In genomic region chr5:172778223-172778814, GRCh38 we compare ENCODE assay signal across 8 cellular contexts. TPM values are rescaled to one million over a fixed set of nuclear protein-coding genes. Genes with fewer than 3 reads are reported as not detected.
DNase-seq lines count a peak whose midpoint lies in the region; ATAC-seq and TF ChIP-seq lines count a peak whose summit lies in the region.

No MANE protein-coding gene starts in this region.

- peaks cover 19 to 45% of the 10 kb centered on the region in 2 donors for H3K4me1 ChIP-seq in thoracic aorta (ENCODE audit: control insufficient read depth in 1 of 2, low read depth in 2 of 2)

- CTCF ChIA-PET in activated CD8-positive, alpha-beta T cell treated with anti-CD3 and anti-CD28 coated beads for 36 hours (lab: Charles Lee): interaction anchor here (1.3 to 2.1 kb wide), 3 partner anchors 29 to 64 kb away, joined by 3 to 9 read pairs (median 6); no protein-coding TSS in a partner anchor

- H3K4me3 ChIP-seq in thoracic aorta: no peak overlapping the region

- no peaks in the 10 kb centered on the region for H3K27me3 ChIP-seq in thoracic aorta (replicated peaks; ENCODE audit: insufficient read depth)

- H3K36me3 Mint-ChIP-seq in T-helper 1 cell treated with Interleukin-12 subunit alpha and Interleukin-12 subunit beta and Interleukin-4 antibody, amounts not matched to agents 30 μg/mL and 1 μg/mL, for 36 hours (ENCODE audit: low read depth): no peaks in the 10 kb centered on the region
- H3K36me3 Mint-ChIP-seq in activated CD8-positive, alpha-beta T cell treated with anti-CD3 and anti-CD28 coated beads for 36 hours (ENCODE audit: low read depth): no peaks in the 10 kb centered on the region

- H3K4me3 Mint-ChIP-seq in T-helper 1 cell treated with Interleukin-12 subunit alpha and Interleukin-12 subunit beta and Interleukin-4 antibody, amounts not matched to agents 30 μg/mL and 1 μg/mL, for 36 hours: peak overlapping the region; percentile 59
- H3K4me3 Mint-ChIP-seq in activated CD8-positive, alpha-beta T cell treated with anti-CD3 and anti-CD28 coated beads for 36 hours: peak overlapping the region; percentile 51

- peak overlapping the region; percentile 66 to 78 for H3K27ac ChIP-seq in thoracic aorta

- H3K27me3 Mint-ChIP-seq in T-helper 1 cell treated with Interleukin-12 subunit alpha and Interleukin-12 subunit beta and Interleukin-4 antibody, amounts not matched to agents 30 μg/mL and 1 μg/mL, for 36 hours (ENCODE audit: low read depth): peaks cover 5% of the 10 kb centered on the region
- no peaks in the 10 kb centered on the region for H3K27me3 Mint-ChIP-seq in activated CD8-positive, alpha-beta T cell treated with anti-CD3 and anti-CD28 coated beads for 36 hours

- POLR2A ChIA-PET in activated CD8-positive, alpha-beta T cell treated with anti-CD3 and anti-CD28 coated beads for 36 hours (lab: Charles Lee): interaction anchor here (0.7 to 1.7 kb wide), 2 partner anchors 10 to 13 kb away, joined by 3 to 6 read pairs; no protein-coding TSS in a partner anchor

- ATAC-seq in activated CD8-positive, alpha-beta T cell treated with anti-CD3 and anti-CD28 coated beads for 36 hours: no peak
- peak; percentile 39 for ATAC-seq in thoracic aorta (ENCODE audit: insufficient number of reproducible peaks, low FRiP score, low read depth)

- intact Hi-C loops in activated CD8-positive, alpha-beta T cell treated with anti-CD3 and anti-CD28 coated beads for 36 hours (cut with micrococcal nuclease): no loop called here

- peaks cover 33% of the 10 kb centered on the region for H3K4me1 Mint-ChIP-seq in T-helper 1 cell treated with Interleukin-12 subunit alpha and Interleukin-12 subunit beta and Interleukin-4 antibody, amounts not matched to agents 30 μg/mL and 1 μg/mL, for 36 hours (ENCODE audit: low read depth)
- peaks cover 49% of the 10 kb centered on the region for H3K4me1 Mint-ChIP-seq in activated CD8-positive, alpha-beta T cell treated with anti-CD3 and anti-CD28 coated beads for 36 hours (ENCODE audit: low read depth)

- H3K9me3 Mint-ChIP-seq in T-helper 1 cell treated with Interleukin-12 subunit alpha and Interleukin-12 subunit beta and Interleukin-4 antibody, amounts not matched to agents 30 μg/mL and 1 μg/mL, for 36 hours: no peaks in the 10 kb centered on the region
- H3K9me3 Mint-ChIP-seq in activated CD8-positive, alpha-beta T cell treated with anti-CD3 and anti-CD28 coated beads for 36 hours: no peaks in the 10 kb centered on the region

- DNase-seq in T-helper 1 cell (no peak), iris pigment epithelial cell (ENCODE audit: low read depth) (peak; percentile 92), thoracic aorta (ENCODE audit: low spot score) (no peak), NCI-H1105 treated with DMSO at 0.1 percent for 48 hours (lab: John Stamatoyannopoulos, UW) (no peak), putamen (ENCODE audit: low spot score) (no peak), GM10266 (ENCODE audit: extremely low spot score) (no peak)
- peak; percentile 36 for DNase-seq in activated CD8-positive, alpha-beta T cell treated with anti-CD3 and anti-CD28 coated beads for 36 hours

- H3K27ac Mint-ChIP-seq in T-helper 1 cell treated with Interleukin-12 subunit alpha and Interleukin-12 subunit beta and Interleukin-4 antibody, amounts not matched to agents 30 μg/mL and 1 μg/mL, for 36 hours: peak overlapping the region; percentile 94
- peak overlapping the region; percentile 89 for H3K27ac Mint-ChIP-seq in activated CD8-positive, alpha-beta T cell treated with anti-CD3 and anti-CD28 coated beads for 36 hours

- H3K36me3 ChIP-seq in thoracic aorta: no peaks in the 10 kb centered on the region

- no peaks in the 10 kb centered on the region for H3K9me3 ChIP-seq in thoracic aorta

- no peak for TF ChIP-seq CTCF in activated CD8-positive, alpha-beta T cell treated with anti-CD3 and anti-CD28 coated beads for 36 hours (IDR thresholded peaks at IDR 0.05)
- TF ChIP-seq CTCF in thoracic aorta (IDR thresholded peaks at IDR 0.05) (no peak), GM10266 (IDR thresholded peaks at IDR 0.05; ENCODE audit: control insufficient read depth, insufficient read depth, low read depth, missing control alignments) (no peak)

RNA-seq across cellular contexts. Expression of gene DUSP1, which starts 7.3 kb away (rescaled TPM):
- total RNA-seq in activated CD8-positive, alpha-beta T cell treated with anti-CD3 and anti-CD28 coated beads for 36 hours: 10 to 100 TPM; 16.6 to 17.9 TPM
- total RNA-seq in thoracic aorta: 1,000 to 10,000 TPM in 1 of 2 donors, 100 to 1,000 TPM in 1; 813 to 3,699 TPM

RNA-seq across cellular contexts. Expression of gene ERGIC1, which starts 55.7 kb away (rescaled TPM):
- 10 to 100 TPM; 56.1 to 57.0 TPM for total RNA-seq in activated CD8-positive, alpha-beta T cell treated with anti-CD3 and anti-CD28 coated beads for 36 hours
- 100 to 1,000 TPM; 141 to 230 TPM for total RNA-seq in thoracic aorta

Comparison
In these comparisons a context has a peak if more than half of its experiments do, and no peak if none do; other contexts are left out.
1. DNase-seq: peak in activated CD8-positive, alpha-beta T cell treated with anti-CD3 and anti-CD28 coated beads for 36 hours (single experiment) and iris pigment epithelial cell (single experiment); none in T-helper 1 cell (0 of 5), thoracic aorta (single experiment), NCI-H1105 treated with DMSO at 0.1 percent for 48 hours (single experiment), putamen (single experiment) and GM10266 (single experiment).
2. RNA of gene DUSP1, which starts 7.3 kb away (total RNA-seq): 813 to 3,699 TPM in thoracic aorta; 16.6 to 17.9 TPM in activated CD8-positive, alpha-beta T cell treated with anti-CD3 and anti-CD28 coated beads for 36 hours; every median in the first group is over 10 times any median in the second.